Comparison of ENCODE assay signal across 5 cellular contexts in the genomic region with DNA sequence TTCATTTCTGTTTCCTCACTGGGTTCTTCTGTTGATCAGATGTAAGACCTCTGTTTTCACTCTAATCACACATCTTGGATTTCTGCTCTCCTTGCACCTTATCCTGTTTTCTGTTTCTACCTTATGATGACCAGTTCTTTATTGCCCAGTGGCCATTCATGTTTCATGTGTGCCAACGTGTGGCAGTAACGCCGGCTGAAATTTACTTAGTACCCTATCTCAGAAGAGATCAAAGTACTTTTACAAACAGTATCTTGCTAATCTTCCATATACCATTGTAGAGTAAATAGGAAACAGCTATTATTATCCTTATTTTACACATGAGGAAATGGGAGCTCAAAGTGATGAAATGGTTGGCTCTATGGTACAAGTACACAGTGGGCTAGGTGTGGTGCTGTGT.
"Had no signal": no experiment of that assay in that cellular context is flagged by ENCODE, and none has a peak within 500 bp of the region (broad histone marks: within the 10 kb centered on the region; RNA-seq: fewer than 3 reads in every experiment).

No MANE protein-coding gene starts in this region.

- H3K27ac ChIP-seq: HL-60 had no signal

- H3K4me2 ChIP-seq: GM23338 had no signal

- DNase-seq: H9, HCEC 1CT had no signal

- H3K4me3 ChIP-seq: GM23338 had no signal

- ATAC-seq: GM23338, HepG2 had no signal

- H2AFZ ChIP-seq: GM23338 had no signal
